ENCODE assay signal across 27 cellular contexts in genomic region chr14:93263416-93263815, GRCh38. TPM values are rescaled to one million over a fixed set of nuclear protein-coding genes. Genes with fewer than 3 reads are reported as not detected.
A peak's percentile ranks its signal among the peaks of the same experiment; 100 is the strongest.
DNase-seq lines count a peak whose midpoint lies in the region; ATAC-seq and TF ChIP-seq lines count a peak whose summit lies in the region.
"Had no signal": no experiment of that assay in that cellular context is flagged by ENCODE, and none has a peak within 500 bp of the region (broad histone marks: within the 10 kb centered on the region; RNA-seq: fewer than 3 reads in every experiment).

No MANE protein-coding gene starts in this region.

- H4K8ac ChIP-seq in trophoblast cell (ENCODE audit: low read depth, low read length), result no peak overlapping the region

- peaks cover 25% of the 10 kb centered on the region for H3K36me3 ChIP-seq in PC-9 (ENCODE audit: low read depth)
- H3K36me3 ChIP-seq in esophagus muscularis mucosa, result peaks cover 4 to 36% (median 25%) of the 10 kb centered on the region in 4 donors
- peaks cover 2 to 3% of the 10 kb centered on the region in 2 experiments for H3K36me3 ChIP-seq in trophoblast cell (ENCODE audit: control insufficient read depth in 1 of 2, insufficient read depth in 2 of 2, low read length in 2 of 2)
- H3K36me3 ChIP-seq in right atrium auricular region, result peaks cover 18% of the 10 kb centered on the region

- H2BK12ac ChIP-seq in trophoblast cell (ENCODE audit: low read length), result no peak overlapping the region

- DNase-seq in NCI-H2171 treated with DMSO at 0.1 percent for 48 hours (lab: John Stamatoyannopoulos, UW) (peak; percentile 35), NCI-H2171 (lab: John Stamatoyannopoulos, UW) (no peak), PC-9 (no peak), esophagus muscularis mucosa (ENCODE audit: extremely low spot score) (peak; percentile 39), trophoblast cell (peak in 1 of 2 donors; percentile 10), DMS 273 treated with DMSO at 0.1 percent for 48 hours (lab: John Stamatoyannopoulos, UW) (no peak), right atrium auricular region (ENCODE audit: low spot score) (no peak)
- DNase-seq in activated CD8-positive, alpha-beta memory T cell treated with anti-CD3 and anti-CD28 coated beads, Interleukin-2, amount 10 ng/mL, durations not matched to agents 7 days and 5 days, result no peak
- DNase-seq: activated CD4-positive, alpha-beta T cell treated with anti-CD3 and anti-CD28 coated beads, Interleukin-2, amount 50 U/mL, for 4 hours; activated CD4-positive, CD25-positive, alpha-beta regulatory T cell; activated CD8-positive, alpha-beta memory T cell treated with anti-CD3 and anti-CD28 coated beads, Interleukin-2, amount 50 U/mL, for 4 hours; CD8-positive, alpha-beta memory T cell; cortex of kidney; GOT3; Kasumi-1; left ventricle myocardium inferior; midbrain; naive thymus-derived CD8-positive, alpha-beta T cell; NCI-H1694; NCI-H2227 treated with DMSO at 0.1 percent for 48 hours; NCI-H82; occipital lobe; OCI-M1; SHP77; T1000 had no signal

- no peak overlapping the region for H3K4me3 Mint-ChIP-seq in activated CD8-positive, alpha-beta memory T cell treated with anti-CD3 and anti-CD28 coated beads, Interleukin-2, amount 10 ng/mL, durations not matched to agents 7 days and 5 days

- H3K4me1 ChIP-seq in PC-9 (replicated peaks; ENCODE audit: insufficient read depth) (peaks cover 59% of the 10 kb centered on the region), esophagus muscularis mucosa (no peaks in the 10 kb centered on the region), trophoblast cell (ENCODE audit: control insufficient read depth in 1 of 2, insufficient read depth in 2 of 2, low read length in 2 of 2) (peaks cover 2 to 6% of the 10 kb centered on the region in 2 experiments), right atrium auricular region (no peaks in the 10 kb centered on the region)
- H3K4me1 ChIP-seq: left ventricle myocardium inferior had no signal

- H3K4ac ChIP-seq in trophoblast cell (ENCODE audit: low read depth, low read length), result no peak overlapping the region

- no peaks in the 10 kb centered on the region for H4K20me1 ChIP-seq in PC-9 (ENCODE audit: insufficient read depth)

- H3K14ac ChIP-seq in trophoblast cell (ENCODE audit: low read length), result no peak overlapping the region

- no peaks in the 10 kb centered on the region for H3K9me3 Mint-ChIP-seq in activated CD8-positive, alpha-beta memory T cell treated with anti-CD3 and anti-CD28 coated beads, Interleukin-2, amount 10 ng/mL, durations not matched to agents 7 days and 5 days (ENCODE audit: low read depth)
- H3K9me3 Mint-ChIP-seq: activated T-helper 2 cell treated with anti-CD3 and anti-CD28 coated beads, Interferon-gamma antibody, Interleukin-2, Interleukin-4, amounts not matched to agents 10 μg/mL and 5 μg/mL and 100 μg/mL, durations not matched to agents 14 hours and 24 hours and 36 hours; CD8-positive, alpha-beta memory T cell; naive thymus-derived CD8-positive, alpha-beta T cell had no signal

- TF ChIP-seq CTCF in PC-9 (conservative IDR thresholded peaks at IDR 0.05) (no peak), esophagus muscularis mucosa (IDR thresholded peaks at IDR 0.05) (no peak), right atrium auricular region (IDR thresholded peaks at IDR 0.05) (no peak)

- BruUV-seq in PC-9 (replicated peaks; lab: Mats Ljungman, UMichigan), result no TSS peak

- no peak overlapping the region for H2BK120ac ChIP-seq in trophoblast cell (ENCODE audit: insufficient read depth, low read length, poor library complexity)

- intact Hi-C loops in PC-9 (cut with micrococcal nuclease; ENCODE audit: unreplicated experiment), result loop anchor here (2.0 kb wide), 1 partner anchor 45 kb away; no protein-coding TSS in a partner anchor
- intact Hi-C loops in esophagus muscularis mucosa (cut with DNase I), result no loop called here

- H3K4me3 ChIP-seq in PC-9, result no peak overlapping the region
- no peak overlapping the region for H3K4me3 ChIP-seq in esophagus muscularis mucosa
- no peak overlapping the region for H3K4me3 ChIP-seq in trophoblast cell (ENCODE audit: low read depth, low read length)
- no peak overlapping the region for H3K4me3 ChIP-seq in right atrium auricular region
- H3K4me3 ChIP-seq: left ventricle myocardium inferior, smooth muscle cell had no signal

- no peak overlapping the region for H3K9ac ChIP-seq in trophoblast cell (ENCODE audit: low read length)

- H3K27me3 ChIP-seq in PC-9 (ENCODE audit: insufficient read depth, low read depth), result no peaks in the 10 kb centered on the region
- H3K27me3 ChIP-seq in esophagus muscularis mucosa, result no peaks in the 10 kb centered on the region
- no peaks in the 10 kb centered on the region for H3K27me3 ChIP-seq in trophoblast cell (ENCODE audit: insufficient read depth, low read length)
- no peaks in the 10 kb centered on the region for H3K27me3 ChIP-seq in right atrium auricular region

- peaks cover 5% of the 10 kb centered on the region for H3K79me1 ChIP-seq in trophoblast cell (ENCODE audit: low read length)

- no peak overlapping the region for H3K18ac ChIP-seq in trophoblast cell (ENCODE audit: low read length)

- H3K79me2 ChIP-seq in PC-9 (ENCODE audit: low read depth) (peaks cover 14% of the 10 kb centered on the region; the same call in 1 of the 2 replicates), trophoblast cell (ENCODE audit: control insufficient read depth, insufficient read depth, low read length, poor library complexity) (no peaks in the 10 kb centered on the region)

- 100% methylated on average over 1 of the region's 1 CpG for WGBS in esophagus muscularis mucosa
- no CpG with 5 or more reads among the region's 1 CpG for WGBS in trophoblast cell (ENCODE audit: extremely low coverage, insufficient coverage, insufficient read length)

- no peak for TF ChIP-seq EP300 in esophagus muscularis mucosa (IDR thresholded peaks at IDR 0.05)

- H3K27me3 Mint-ChIP-seq in activated CD8-positive, alpha-beta memory T cell treated with anti-CD3 and anti-CD28 coated beads, Interleukin-2, amount 10 ng/mL, durations not matched to agents 7 days and 5 days, result no peaks in the 10 kb centered on the region
- H3K27me3 Mint-ChIP-seq: CD8-positive, alpha-beta memory T cell; naive thymus-derived CD8-positive, alpha-beta T cell had no signal

- H3K9me2 ChIP-seq in PC-9 (ENCODE audit: insufficient read depth), result no peaks in the 10 kb centered on the region

- POLR2A ChIA-PET in PC-9 (lab: Charles Lee; ENCODE audit: unreplicated experiment), result no interaction called here

- no peak overlapping the region for H2AK5ac ChIP-seq in trophoblast cell (ENCODE audit: low read length)

- no peak overlapping the region for H4K12ac ChIP-seq in trophoblast cell (ENCODE audit: low read depth, low read length)

- H3K27ac ChIP-seq in PC-9 (no peak overlapping the region), esophagus muscularis mucosa (replicated peaks in 1 of 4) (no peak overlapping the region), trophoblast cell (ENCODE audit: low read depth, low read length) (peak overlapping the region; percentile 14), right atrium auricular region (no peak overlapping the region)
- H3K27ac ChIP-seq: left ventricle myocardium inferior had no signal

- H2AFZ ChIP-seq in PC-9 (no peak overlapping the region), trophoblast cell (ENCODE audit: insufficient read depth, low read length, poor library complexity) (no peak overlapping the region)

- H3K36me3 Mint-ChIP-seq in activated CD8-positive, alpha-beta memory T cell treated with anti-CD3 and anti-CD28 coated beads, Interleukin-2, amount 10 ng/mL, durations not matched to agents 7 days and 5 days, result peaks cover 12% of the 10 kb centered on the region

- no peak overlapping the region for H3K23ac ChIP-seq in trophoblast cell (ENCODE audit: low read length)

- CTCF ChIA-PET in PC-9 (lab: Charles Lee), result no interaction called here
- CTCF ChIA-PET in activated CD8-positive, alpha-beta memory T cell treated with anti-CD3 and anti-CD28 coated beads, Interleukin-2, amount 10 ng/mL, durations not matched to agents 7 days and 5 days (lab: Charles Lee), result no interaction called here

- no peak overlapping the region for H3K27ac Mint-ChIP-seq in activated CD8-positive, alpha-beta memory T cell treated with anti-CD3 and anti-CD28 coated beads, Interleukin-2, amount 10 ng/mL, durations not matched to agents 7 days and 5 days
- H3K27ac Mint-ChIP-seq: activated T-helper 2 cell treated with anti-CD3 and anti-CD28 coated beads, Interferon-gamma antibody, Interleukin-2, Interleukin-4, amounts not matched to agents 10 μg/mL and 5 μg/mL and 100 μg/mL, durations not matched to agents 14 hours and 24 hours and 36 hours had no signal

- H4K91ac ChIP-seq in trophoblast cell (ENCODE audit: low read depth, low read length), result no peak overlapping the region

- H3K4me2 ChIP-seq in PC-9 (0 out of 2 replicates have a peak overlapping the region, but pooled peaks have one; percentile 47), trophoblast cell (ENCODE audit: low read length) (no peak overlapping the region)
- H3K4me2 ChIP-seq: smooth muscle cell had no signal

- H3K4me1 Mint-ChIP-seq in activated CD8-positive, alpha-beta memory T cell treated with anti-CD3 and anti-CD28 coated beads, Interleukin-2, amount 10 ng/mL, durations not matched to agents 7 days and 5 days, result peaks cover 4% of the 10 kb centered on the region

- ATAC-seq in activated CD8-positive, alpha-beta memory T cell treated with anti-CD3 and anti-CD28 coated beads, Interleukin-2, amount 10 ng/mL, durations not matched to agents 7 days and 5 days, result no peak
- ATAC-seq: naive thymus-derived CD8-positive, alpha-beta T cell had no signal

- H3K9me3 ChIP-seq in PC-9 (ENCODE audit: insufficient read depth, low read depth) (no peaks in the 10 kb centered on the region), esophagus muscularis mucosa (no peaks in the 10 kb centered on the region), trophoblast cell (ENCODE audit: insufficient read depth, low read depth, low read length) (no peaks in the 10 kb centered on the region), right atrium auricular region (no peaks in the 10 kb centered on the region)
- H3K9me3 ChIP-seq: left ventricle myocardium inferior had no signal

- H2BK5ac ChIP-seq in trophoblast cell (ENCODE audit: low read depth, low read length, poor library complexity), result no peak overlapping the region

- peaks cover 41% of the 10 kb centered on the region for H3F3A ChIP-seq in PC-9 (ENCODE audit: insufficient read depth, low read depth)

- no peak for TF ChIP-seq POLR2A in esophagus muscularis mucosa (IDR thresholded peaks at IDR 0.05; ENCODE audit: low read depth)

RNA-seq across cellular contexts. Expression of gene UBR7, which starts 56.4 kb away (rescaled TPM):
- total RNA-seq in PC-9 (2021) (9.3 and 14.3 TPM in 2 replicates), esophagus muscularis mucosa (10 to 100 TPM; 26.2 to 33.6 (median 29.9) TPM), right atrium auricular region (10 to 100 TPM; 22.6 to 26.2 TPM)
- polyA plus RNA-seq in trophoblast cell (2013), result 10.9 and 11.6 TPM in 2 replicates
- 10 to 100 TPM; 40.2 to 41.6 TPM for total RNA-seq in activated CD8-positive, alpha-beta memory T cell treated with anti-CD3 and anti-CD28 coated beads, Interleukin-2, amount 10 ng/mL, durations not matched to agents 7 days and 5 days

RNA-seq across cellular contexts. Expression of gene GON7, which starts 56.6 kb away (rescaled TPM):
- 6.4 and 9.3 TPM in 2 replicates for total RNA-seq in PC-9 (2021)
- total RNA-seq in esophagus muscularis mucosa, result 10 to 100 TPM in 3 of 4 donors, 1 to 10 TPM in 1; 6.1 to 14.5 (median 11.6) TPM
- 8.5 and 8.9 TPM in 2 replicates for polyA plus RNA-seq in trophoblast cell (2013)
- 10 to 100 TPM in 1 of 2 donors, 1 to 10 TPM in 1; 7.8 to 11.9 TPM for total RNA-seq in right atrium auricular region
- total RNA-seq in activated CD8-positive, alpha-beta memory T cell treated with anti-CD3 and anti-CD28 coated beads, Interleukin-2, amount 10 ng/mL, durations not matched to agents 7 days and 5 days, result 10 to 100 TPM; 17.3 to 20.1 TPM

Comparison
In these comparisons a context has a peak if more than half of its experiments do, and no peak if none do; other contexts are left out.
1. DNase-seq: peak in NCI-H2171 treated with DMSO at 0.1 percent for 48 hours (single experiment) and esophagus muscularis mucosa (single experiment); none in NCI-H2171 (single experiment), PC-9 (0 of 2), DMS 273 treated with DMSO at 0.1 percent for 48 hours (single experiment), right atrium auricular region (single experiment) and activated CD8-positive, alpha-beta memory T cell treated with anti-CD3 and anti-CD28 coated beads, Interleukin-2, amount 10 ng/mL, durations not matched to agents 7 days and 5 days (single experiment).